Comparison of ENCODE assay signal across 29 cellular contexts in genomic region chr14:48035836-48036235, GRCh38.
A peak's percentile ranks its signal among the peaks of the same experiment; 100 is the strongest.
DNase-seq lines count a peak whose midpoint lies in the region; ATAC-seq and TF ChIP-seq lines count a peak whose summit lies in the region.
"Had no signal": no experiment of that assay in that cellular context is flagged by ENCODE, and none has a peak within 500 bp of the region (broad histone marks: within the 10 kb centered on the region; RNA-seq: fewer than 3 reads in every experiment).

No MANE protein-coding gene starts in this region.

- intact Hi-C loops in thyroid gland (cut with DNase I), result no loop called here

- H3K9me3 ChIP-seq in HUES6 (ENCODE audit: control insufficient read depth, insufficient read depth, low read depth, low read length), result 0 out of 2 replicates have a peak, but pooled peaks cover 2% of the 10 kb centered on the region
- no peaks in the 10 kb centered on the region for H3K9me3 ChIP-seq in thyroid gland

- no peaks in the 10 kb centered on the region for H3K27me3 ChIP-seq in HUES6 (ENCODE audit: control insufficient read depth, insufficient read depth, low read length)
- H3K27me3 ChIP-seq in thyroid gland, result no peaks in the 10 kb centered on the region
- H3K27me3 ChIP-seq: BLaER1 treated with 17β-estradiol and CSF1 and Interleukin-3, amounts not matched to agents 10 nM and 100 nM; esophagus squamous epithelium had no signal

- 3 to 49% methylated on average over 7 to 8 of the region's 8 CpGs for WGBS in thyroid gland, 2 donors

- peaks cover 6% of the 10 kb centered on the region for H3K4me1 ChIP-seq in HUES6 (ENCODE audit: control insufficient read depth, insufficient read depth, low read length)
- peaks cover 12 to 15% of the 10 kb centered on the region in 2 donors for H3K4me1 ChIP-seq in thyroid gland
- H3K4me1 ChIP-seq: BLaER1 treated with 17β-estradiol and CSF1 and Interleukin-3, amounts not matched to agents 10 nM and 100 nM; esophagus squamous epithelium; parathyroid adenoma had no signal

- DNase-seq in NCI-H82 (lab: John Stamatoyannopoulos, UW) (peak; percentile 89), iPS-NIHi11 (ENCODE audit: low spot score) (peak; percentile 19), thyroid gland (peak; percentile 95 to 96), NCI-H187 treated with DMSO at 0.1 percent for 48 hours (lab: John Stamatoyannopoulos, UW) (no peak), erythroblast (lab: John Stamatoyannopoulos, UW) (no peak), activated gamma-delta T cell treated with Interleukin-2 at 50 U/mL for 16 hours (no peak)
- DNase-seq: activated CD4-positive, alpha-beta T cell treated with anti-CD3 and anti-CD28 coated beads for 4 hours; activated CD8-positive, alpha-beta memory T cell treated with anti-CD3 and anti-CD28 coated beads for 24 hours; activated gamma-delta T cell; activated T-cell treated with anti-CD3 and anti-CD28 coated beads, Interleukin-2, amount 50 U/mL, for 1 hour; caudate nucleus; COR-L47; cortex of kidney; esophagus squamous epithelium; foreskin melanocyte; GF-D8; NCI-H1417 treated with DMSO at 0.1 percent for 48 hours; NCI-H748 treated with DMSO at 0.1 percent for 48 hours; right cardiac atrium; stimulated activated CD4-positive, alpha-beta T cell treated with anti-CD3 and anti-CD28 coated beads, Interleukin-4, amount 100 ng/mL, for 1 hour; substantia nigra; T-helper 17 cell had no signal

- H3K4me3 ChIP-seq in HUES6 (ENCODE audit: low read depth, low read length), result 0 out of 2 replicates have a peak overlapping the region, but pooled peaks have one; percentile 2
- H3K4me3 ChIP-seq in thyroid gland (replicated peaks in 1 of 3), result no peak overlapping the region
- H3K4me3 ChIP-seq: BLaER1 treated with 17β-estradiol and CSF1 and Interleukin-3, amounts not matched to agents 10 nM and 100 nM; esophagus squamous epithelium; K562 had no signal

- ATAC-seq in HG03432 (IDR thresholded peaks at IDR 0.05; ENCODE audit: unreplicated experiment), result no peak
- ATAC-seq: HCT116, K562, right cardiac atrium, SK-N-SH treated with all-trans-retinoic acid at 6 μM for 48 hours, T-helper 17 cell had no signal

- TF ChIP-seq POLR2A in thyroid gland (IDR thresholded peaks at IDR 0.05) (no peak), erythroblast (IDR thresholded peaks at IDR 0.05; ENCODE audit: low read length) (no peak)

- H3K27ac ChIP-seq in HUES6 (ENCODE audit: low read depth, low read length) (no peak overlapping the region), thyroid gland (peak overlapping the region; percentile 18 to 54 (median 47))
- H3K27ac ChIP-seq: BLaER1 treated with 17β-estradiol and CSF1 and Interleukin-3, amounts not matched to agents 10 nM and 100 nM; esophagus squamous epithelium; parathyroid adenoma had no signal

- H3K9ac ChIP-seq in HUES6 (ENCODE audit: low read length), result no peak overlapping the region
- H3K9ac ChIP-seq: BLaER1 treated with 17β-estradiol and CSF1 and Interleukin-3, amounts not matched to agents 10 nM and 100 nM; parathyroid adenoma had no signal

- no peak for TF ChIP-seq CTCF in thyroid gland (IDR thresholded peaks at IDR 0.05)

- no peaks in the 10 kb centered on the region for H3K36me3 ChIP-seq in HUES6 (ENCODE audit: control insufficient read depth, insufficient read depth, low read length)
- no peaks in the 10 kb centered on the region for H3K36me3 ChIP-seq in thyroid gland
- H3K36me3 ChIP-seq: BLaER1 treated with 17β-estradiol and CSF1 and Interleukin-3, amounts not matched to agents 10 nM and 100 nM; esophagus squamous epithelium had no signal

Comparison
In these comparisons a context has a peak if more than half of its experiments do, and no peak if none do; other contexts are left out.
1. DNase-seq: peak in NCI-H82 (single experiment), iPS-NIHi11 (single experiment) and thyroid gland (2 of 2); none in NCI-H187 treated with DMSO at 0.1 percent for 48 hours (single experiment), erythroblast (0 of 2) and activated gamma-delta T cell treated with Interleukin-2 at 50 U/mL for 16 hours (single experiment).